In the genomic region with DNA sequence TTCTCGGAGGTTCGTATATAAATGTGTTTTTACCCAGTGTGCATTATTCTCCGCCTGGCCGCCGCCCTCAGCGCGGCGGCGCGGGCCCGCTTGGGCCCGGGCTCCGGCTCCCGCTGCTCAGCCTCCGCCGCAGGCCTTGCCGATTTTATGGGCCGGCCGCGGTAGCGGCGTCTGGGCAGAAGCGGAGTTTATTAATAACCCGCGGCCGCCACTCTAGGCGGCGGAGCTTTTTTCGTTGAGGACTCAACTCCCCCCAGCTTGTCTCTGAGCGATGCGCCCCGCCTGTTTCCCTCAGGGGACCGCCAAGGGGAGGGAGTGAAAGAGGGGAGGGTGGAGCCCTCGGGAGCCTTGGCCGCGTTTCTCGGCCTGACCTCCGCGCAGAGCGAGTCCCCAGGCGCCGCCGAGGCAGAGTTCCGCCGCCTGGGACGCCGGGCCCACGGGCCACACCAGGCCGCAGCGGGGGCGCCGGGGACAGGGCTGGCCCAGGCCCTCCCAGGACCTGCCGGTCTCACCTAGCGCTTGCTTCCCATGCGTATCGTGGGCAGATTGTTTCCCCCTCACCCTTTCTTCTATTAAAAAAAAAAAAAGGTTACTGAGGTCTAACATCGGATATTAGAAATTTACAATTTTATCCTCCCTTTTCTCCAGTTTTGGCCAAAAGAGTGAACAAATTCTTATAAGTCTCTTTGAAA, we compare ENCODE assay signal across 1 cellular context.
TF ChIP-seq lines count a peak whose summit lies in the region.

No MANE protein-coding gene starts in this region.

TF ChIP-seq in K562, 482 proteins besides CTCF, POLR2A, EP300 and RAD21 (continued from another document and continues in another):
- TF ChIP-seq, protein P1, sequence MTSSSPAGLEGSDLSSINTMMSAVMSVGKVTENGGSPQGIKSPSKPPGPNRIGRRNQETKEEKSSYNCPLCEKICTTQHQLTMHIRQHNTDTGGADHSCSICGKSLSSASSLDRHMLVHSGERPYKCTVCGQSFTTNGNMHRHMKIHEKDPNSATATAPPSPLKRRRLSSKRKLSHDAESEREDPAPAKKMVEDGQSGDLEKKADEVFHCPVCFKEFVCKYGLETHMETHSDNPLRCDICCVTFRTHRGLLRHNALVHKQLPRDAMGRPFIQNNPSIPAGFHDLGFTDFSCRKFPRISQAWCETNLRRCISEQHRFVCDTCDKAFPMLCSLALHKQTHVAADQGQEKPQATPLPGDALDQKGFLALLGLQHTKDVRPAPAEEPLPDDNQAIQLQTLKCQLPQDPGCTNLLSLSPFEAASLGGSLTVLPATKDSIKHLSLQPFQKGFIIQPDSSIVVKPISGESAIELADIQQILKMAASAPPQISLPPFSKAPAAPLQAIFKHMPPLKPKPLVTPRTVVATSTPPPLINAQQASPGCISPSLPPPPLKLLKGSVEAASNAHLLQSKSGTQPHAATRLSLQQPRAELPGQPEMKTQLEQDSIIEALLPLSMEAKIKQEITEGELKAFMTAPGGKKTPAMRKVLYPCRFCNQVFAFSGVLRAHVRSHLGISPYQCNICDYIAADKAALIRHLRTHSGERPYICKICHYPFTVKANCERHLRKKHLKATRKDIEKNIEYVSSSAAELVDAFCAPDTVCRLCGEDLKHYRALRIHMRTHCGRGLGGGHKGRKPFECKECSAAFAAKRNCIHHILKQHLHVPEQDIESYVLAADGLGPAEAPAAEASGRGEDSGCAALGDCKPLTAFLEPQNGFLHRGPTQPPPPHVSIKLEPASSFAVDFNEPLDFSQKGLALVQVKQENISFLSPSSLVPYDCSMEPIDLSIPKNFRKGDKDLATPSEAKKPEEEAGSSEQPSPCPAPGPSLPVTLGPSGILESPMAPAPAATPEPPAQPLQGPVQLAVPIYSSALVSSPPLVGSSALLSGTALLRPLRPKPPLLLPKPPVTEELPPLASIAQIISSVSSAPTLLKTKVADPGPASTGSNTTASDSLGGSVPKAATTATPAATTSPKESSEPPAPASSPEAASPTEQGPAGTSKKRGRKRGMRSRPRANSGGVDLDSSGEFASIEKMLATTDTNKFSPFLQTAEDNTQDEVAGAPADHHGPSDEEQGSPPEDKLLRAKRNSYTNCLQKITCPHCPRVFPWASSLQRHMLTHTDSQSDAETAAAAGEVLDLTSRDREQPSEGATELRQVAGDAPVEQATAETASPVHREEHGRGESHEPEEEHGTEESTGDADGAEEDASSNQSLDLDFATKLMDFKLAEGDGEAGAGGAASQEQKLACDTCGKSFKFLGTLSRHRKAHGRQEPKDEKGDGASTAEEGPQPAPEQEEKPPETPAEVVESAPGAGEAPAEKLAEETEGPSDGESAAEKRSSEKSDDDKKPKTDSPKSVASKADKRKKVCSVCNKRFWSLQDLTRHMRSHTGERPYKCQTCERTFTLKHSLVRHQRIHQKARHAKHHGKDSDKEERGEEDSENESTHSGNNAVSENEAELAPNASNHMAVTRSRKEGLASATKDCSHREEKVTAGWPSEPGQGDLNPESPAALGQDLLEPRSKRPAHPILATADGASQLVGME (CRISPR knock-in tag; IDR thresholded peaks at IDR 0.05), result no peak
- TF ChIP-seq, protein P2, sequence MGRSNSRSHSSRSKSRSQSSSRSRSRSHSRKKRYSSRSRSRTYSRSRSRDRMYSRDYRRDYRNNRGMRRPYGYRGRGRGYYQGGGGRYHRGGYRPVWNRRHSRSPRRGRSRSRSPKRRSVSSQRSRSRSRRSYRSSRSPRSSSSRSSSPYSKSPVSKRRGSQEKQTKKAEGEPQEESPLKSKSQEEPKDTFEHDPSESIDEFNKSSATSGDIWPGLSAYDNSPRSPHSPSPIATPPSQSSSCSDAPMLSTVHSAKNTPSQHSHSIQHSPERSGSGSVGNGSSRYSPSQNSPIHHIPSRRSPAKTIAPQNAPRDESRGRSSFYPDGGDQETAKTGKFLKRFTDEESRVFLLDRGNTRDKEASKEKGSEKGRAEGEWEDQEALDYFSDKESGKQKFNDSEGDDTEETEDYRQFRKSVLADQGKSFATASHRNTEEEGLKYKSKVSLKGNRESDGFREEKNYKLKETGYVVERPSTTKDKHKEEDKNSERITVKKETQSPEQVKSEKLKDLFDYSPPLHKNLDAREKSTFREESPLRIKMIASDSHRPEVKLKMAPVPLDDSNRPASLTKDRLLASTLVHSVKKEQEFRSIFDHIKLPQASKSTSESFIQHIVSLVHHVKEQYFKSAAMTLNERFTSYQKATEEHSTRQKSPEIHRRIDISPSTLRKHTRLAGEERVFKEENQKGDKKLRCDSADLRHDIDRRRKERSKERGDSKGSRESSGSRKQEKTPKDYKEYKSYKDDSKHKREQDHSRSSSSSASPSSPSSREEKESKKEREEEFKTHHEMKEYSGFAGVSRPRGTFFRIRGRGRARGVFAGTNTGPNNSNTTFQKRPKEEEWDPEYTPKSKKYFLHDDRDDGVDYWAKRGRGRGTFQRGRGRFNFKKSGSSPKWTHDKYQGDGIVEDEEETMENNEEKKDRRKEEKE (IDR thresholded peaks at IDR 0.05; ENCODE audit: borderline replicate concordance in 1 of 2, control insufficient read depth in 1 of 2, low read depth in 2 of 2, low read length in 1 of 2), result peak in 1 of 2 experiments; percentile 70; a peak in 1 of 4 replicates
- TF ChIP-seq MIER1 (IDR thresholded peaks at IDR 0.05; ENCODE audit: low read depth) (no peak), ZNF764 (CRISPR knock-in tag; IDR thresholded peaks at IDR 0.05; ENCODE audit: low read depth) (no peak), RBFOX2 (IDR thresholded peaks at IDR 0.05; ENCODE audit: low read depth, low read length) (peak; percentile 99), FOXJ2 (tag; IDR thresholded peaks at IDR 0.05) (0 out of 2 replicates have a peak, but pooled peaks have one; percentile 32), RFX1 (IDR thresholded peaks at IDR 0.05) (no peak), SAFB (IDR thresholded peaks at IDR 0.05; ENCODE audit: borderline replicate concordance, low read depth, low read length) (0 out of 2 replicates have a peak, but pooled peaks have one; percentile 26), ZNF644 (tag; IDR thresholded peaks at IDR 0.05; ENCODE audit: low read depth) (peak; percentile 62), ZNF311 (CRISPR knock-in tag; IDR thresholded peaks at IDR 0.05) (no peak), TRIM24 (IDR thresholded peaks at IDR 0.05) (no peak), ILF3 (IDR thresholded peaks at IDR 0.05; ENCODE audit: borderline replicate concordance) (no peak; the same call in 1 of the 2 replicates), SMARCB1 (IDR thresholded peaks at IDR 0.05; ENCODE audit: insufficient read length, low read depth) (no peak), SMARCC2 (IDR thresholded peaks at IDR 0.05; ENCODE audit: low read depth) (no peak), ZNF589 (CRISPR knock-in tag; IDR thresholded peaks at IDR 0.05; ENCODE audit: low read depth) (peak; percentile 80), ZSCAN32 (CRISPR knock-in tag; IDR thresholded peaks at IDR 0.05) (no peak), SP1 (CRISPR knock-in tag; IDR thresholded peaks at IDR 0.05) (no peak), TBL1XR1 (IDR thresholded peaks at IDR 0.05; ENCODE audit: low read length in 2 of 2) (0 out of 4 replicates have a peak, but pooled peaks of 1 of the 2 experiments have one; percentile 7), MED1 (CRISPR knock-in tag; IDR thresholded peaks at IDR 0.05; ENCODE audit: borderline replicate concordance) (no peak), MEF2D (tag; conservative IDR thresholded peaks at IDR 0.05; ENCODE audit: low read depth) (no peak), CHCHD3 (CRISPR knock-in tag; IDR thresholded peaks at IDR 0.05) (peak; percentile 87; the same call in 1 of the 2 replicates), GABPA (tag; conservative IDR thresholded peaks at IDR 0.05; ENCODE audit: low read depth) (peak; percentile 72), ZNF717 (CRISPR knock-in tag; IDR thresholded peaks at IDR 0.05) (no peak), PHF8 (IDR thresholded peaks at IDR 0.05; ENCODE audit: borderline replicate concordance, low read length) (peak; percentile 85), TEAD1 (CRISPR knock-in tag; IDR thresholded peaks at IDR 0.05) (peak in 1 of 2 experiments; percentile 80; a peak in 1 of 4 replicates), ZC3H4 (CRISPR knock-in tag; IDR thresholded peaks at IDR 0.05; ENCODE audit: borderline replicate concordance) (no peak; the same call in 1 of the 2 replicates), ZNF347 (CRISPR knock-in tag; IDR thresholded peaks at IDR 0.05; ENCODE audit: low read depth) (no peak), BRD4 (IDR thresholded peaks at IDR 0.05) (peak; percentile 59; the same call in 1 of the 2 replicates), ZKSCAN8 (CRISPR knock-in tag; IDR thresholded peaks at IDR 0.05) (0 out of 2 replicates have a peak, but pooled peaks have one; percentile 49)
- TF ChIP-seq, protein P3, sequence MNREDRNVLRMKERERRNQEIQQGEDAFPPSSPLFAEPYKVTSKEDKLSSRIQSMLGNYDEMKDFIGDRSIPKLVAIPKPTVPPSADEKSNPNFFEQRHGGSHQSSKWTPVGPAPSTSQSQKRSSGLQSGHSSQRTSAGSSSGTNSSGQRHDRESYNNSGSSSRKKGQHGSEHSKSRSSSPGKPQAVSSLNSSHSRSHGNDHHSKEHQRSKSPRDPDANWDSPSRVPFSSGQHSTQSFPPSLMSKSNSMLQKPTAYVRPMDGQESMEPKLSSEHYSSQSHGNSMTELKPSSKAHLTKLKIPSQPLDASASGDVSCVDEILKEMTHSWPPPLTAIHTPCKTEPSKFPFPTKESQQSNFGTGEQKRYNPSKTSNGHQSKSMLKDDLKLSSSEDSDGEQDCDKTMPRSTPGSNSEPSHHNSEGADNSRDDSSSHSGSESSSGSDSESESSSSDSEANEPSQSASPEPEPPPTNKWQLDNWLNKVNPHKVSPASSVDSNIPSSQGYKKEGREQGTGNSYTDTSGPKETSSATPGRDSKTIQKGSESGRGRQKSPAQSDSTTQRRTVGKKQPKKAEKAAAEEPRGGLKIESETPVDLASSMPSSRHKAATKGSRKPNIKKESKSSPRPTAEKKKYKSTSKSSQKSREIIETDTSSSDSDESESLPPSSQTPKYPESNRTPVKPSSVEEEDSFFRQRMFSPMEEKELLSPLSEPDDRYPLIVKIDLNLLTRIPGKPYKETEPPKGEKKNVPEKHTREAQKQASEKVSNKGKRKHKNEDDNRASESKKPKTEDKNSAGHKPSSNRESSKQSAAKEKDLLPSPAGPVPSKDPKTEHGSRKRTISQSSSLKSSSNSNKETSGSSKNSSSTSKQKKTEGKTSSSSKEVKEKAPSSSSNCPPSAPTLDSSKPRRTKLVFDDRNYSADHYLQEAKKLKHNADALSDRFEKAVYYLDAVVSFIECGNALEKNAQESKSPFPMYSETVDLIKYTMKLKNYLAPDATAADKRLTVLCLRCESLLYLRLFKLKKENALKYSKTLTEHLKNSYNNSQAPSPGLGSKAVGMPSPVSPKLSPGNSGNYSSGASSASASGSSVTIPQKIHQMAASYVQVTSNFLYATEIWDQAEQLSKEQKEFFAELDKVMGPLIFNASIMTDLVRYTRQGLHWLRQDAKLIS (CRISPR knock-in tag; IDR thresholded peaks at IDR 0.05), result peak; percentile 72; the same call in 1 of the 2 replicates
- TF ChIP-seq, protein P4, sequence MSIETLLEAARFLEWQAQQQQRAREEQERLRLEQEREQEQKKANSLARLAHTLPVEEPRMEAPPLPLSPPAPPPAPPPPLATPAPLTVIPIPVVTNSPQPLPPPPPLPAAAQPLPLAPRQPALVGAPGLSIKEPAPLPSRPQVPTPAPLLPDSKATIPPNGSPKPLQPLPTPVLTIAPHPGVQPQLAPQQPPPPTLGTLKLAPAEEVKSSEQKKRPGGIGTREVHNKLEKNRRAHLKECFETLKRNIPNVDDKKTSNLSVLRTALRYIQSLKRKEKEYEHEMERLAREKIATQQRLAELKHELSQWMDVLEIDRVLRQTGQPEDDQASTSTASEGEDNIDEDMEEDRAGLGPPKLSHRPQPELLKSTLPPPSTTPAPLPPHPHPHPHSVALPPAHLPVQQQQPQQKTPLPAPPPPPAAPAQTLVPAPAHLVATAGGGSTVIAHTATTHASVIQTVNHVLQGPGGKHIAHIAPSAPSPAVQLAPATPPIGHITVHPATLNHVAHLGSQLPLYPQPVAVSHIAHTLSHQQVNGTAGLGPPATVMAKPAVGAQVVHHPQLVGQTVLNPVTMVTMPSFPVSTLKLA (conservative IDR thresholded peaks at IDR 0.05), result peak in 1 of 2 experiments; percentile 41; a peak in 1 of 4 replicates
- TF ChIP-seq, protein P5, sequence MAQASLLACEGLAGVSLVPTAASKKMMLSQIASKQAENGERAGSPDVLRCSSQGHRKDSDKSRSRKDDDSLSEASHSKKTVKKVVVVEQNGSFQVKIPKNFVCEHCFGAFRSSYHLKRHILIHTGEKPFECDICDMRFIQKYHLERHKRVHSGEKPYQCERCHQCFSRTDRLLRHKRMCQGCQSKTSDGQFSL (CRISPR knock-in tag; IDR thresholded peaks at IDR 0.05), result peak; percentile 59; the same call in 1 of the 2 replicates
- TF ChIP-seq, protein P5 (tag; IDR thresholded peaks at IDR 0.05), result peak in 1 of 2 experiments; percentile 37; a peak in 1 of 4 replicates
- TF ChIP-seq, protein P6, sequence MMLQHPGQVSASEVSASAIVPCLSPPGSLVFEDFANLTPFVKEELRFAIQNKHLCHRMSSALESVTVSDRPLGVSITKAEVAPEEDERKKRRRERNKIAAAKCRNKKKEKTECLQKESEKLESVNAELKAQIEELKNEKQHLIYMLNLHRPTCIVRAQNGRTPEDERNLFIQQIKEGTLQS (IDR thresholded peaks at IDR 0.05), result no peak
- TF ChIP-seq, protein P6 (CRISPR knock-in tag; conservative IDR thresholded peaks at IDR 0.05), result no peak
- TF ChIP-seq, protein P7, sequence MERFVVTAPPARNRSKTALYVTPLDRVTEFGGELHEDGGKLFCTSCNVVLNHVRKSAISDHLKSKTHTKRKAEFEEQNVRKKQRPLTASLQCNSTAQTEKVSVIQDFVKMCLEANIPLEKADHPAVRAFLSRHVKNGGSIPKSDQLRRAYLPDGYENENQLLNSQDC (CRISPR knock-in tag; IDR thresholded peaks at IDR 0.05), result peak; percentile 93
- TF ChIP-seq, protein P8, sequence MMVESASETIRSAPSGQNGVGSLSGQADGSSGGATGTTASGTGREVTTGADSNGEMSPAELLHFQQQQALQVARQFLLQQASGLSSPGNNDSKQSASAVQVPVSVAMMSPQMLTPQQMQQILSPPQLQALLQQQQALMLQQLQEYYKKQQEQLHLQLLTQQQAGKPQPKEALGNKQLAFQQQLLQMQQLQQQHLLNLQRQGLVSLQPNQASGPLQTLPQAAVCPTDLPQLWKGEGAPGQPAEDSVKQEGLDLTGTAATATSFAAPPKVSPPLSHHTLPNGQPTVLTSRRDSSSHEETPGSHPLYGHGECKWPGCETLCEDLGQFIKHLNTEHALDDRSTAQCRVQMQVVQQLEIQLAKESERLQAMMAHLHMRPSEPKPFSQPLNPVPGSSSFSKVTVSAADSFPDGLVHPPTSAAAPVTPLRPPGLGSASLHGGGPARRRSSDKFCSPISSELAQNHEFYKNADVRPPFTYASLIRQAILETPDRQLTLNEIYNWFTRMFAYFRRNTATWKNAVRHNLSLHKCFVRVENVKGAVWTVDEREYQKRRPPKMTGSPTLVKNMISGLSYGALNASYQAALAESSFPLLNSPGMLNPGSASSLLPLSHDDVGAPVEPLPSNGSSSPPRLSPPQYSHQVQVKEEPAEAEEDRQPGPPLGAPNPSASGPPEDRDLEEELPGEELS (CRISPR knock-in tag; IDR thresholded peaks at IDR 0.05; ENCODE audit: borderline replicate concordance), result no peak
